Comparison of ENCODE assay signal across 8 cellular contexts in genomic region chr11:90204832-90205646, GRCh38. TPM values are rescaled to one million over a fixed set of nuclear protein-coding genes. Genes with fewer than 3 reads are reported as not detected.
A peak's percentile ranks its signal among the peaks of the same experiment; 100 is the strongest.
DNase-seq lines count a peak whose midpoint lies in the region; ATAC-seq and TF ChIP-seq lines count a peak whose summit lies in the region.

No MANE protein-coding gene starts in this region.

- H2AFZ ChIP-seq in hepatocyte: no peak overlapping the region

- no peak overlapping the region for H3K4me3 Mint-ChIP-seq in activated CD4-positive, alpha-beta memory T cell treated with anti-CD3 and anti-CD28 coated beads for 36 hours
- H3K4me3 Mint-ChIP-seq in activated T-cell treated with anti-CD3 and anti-CD28 coated beads, Interleukin-2, amount 50 U/mL, for 4 hours: no peak overlapping the region

- H3K4me1 ChIP-seq in hepatocyte (ENCODE audit: insufficient read depth): no peaks in the 10 kb centered on the region

- 41% methylated on average over 3 of the region's 3 CpGs for WGBS in hepatocyte (ENCODE audit: low lambda C conversion rate, missing lambda C conversion rate)

- H3K27ac ChIP-seq in hepatocyte: peak overlapping the region; percentile 10

- H3K9me2 ChIP-seq in hepatocyte (replicated peaks; ENCODE audit: insufficient read depth): no peaks in the 10 kb centered on the region

- CTCF ChIA-PET in activated CD4-positive, alpha-beta memory T cell treated with anti-CD3 and anti-CD28 coated beads for 36 hours (lab: Charles Lee): interaction anchor here (0.6 to 2.6 kb wide), 20 partner anchors 10 to 597 kb away, joined by 3 to 16 read pairs (median 6); partner anchors contain the start of gene CHORDC1

- H3K27me3 ChIP-seq in hepatocyte: no peaks in the 10 kb centered on the region

- H3K79me2 ChIP-seq in hepatocyte: no peaks in the 10 kb centered on the region

- H3K27ac Mint-ChIP-seq in activated CD4-positive, alpha-beta memory T cell treated with anti-CD3 and anti-CD28 coated beads for 36 hours: peak overlapping the region; percentile 38

- H3K36me3 ChIP-seq in hepatocyte (replicated peaks; ENCODE audit: insufficient read depth, low read depth): no peaks in the 10 kb centered on the region

- DNase-seq in COLO668 (lab: John Stamatoyannopoulos, UW; ENCODE audit: unreplicated experiment): peak; percentile 4
- DNase-seq in NCI-H2107 treated with DMSO at 0.1 percent for 48 hours (lab: John Stamatoyannopoulos, UW; ENCODE audit: unreplicated experiment): peak; percentile 65
- DNase-seq in activated CD4-positive, alpha-beta memory T cell treated with anti-CD3 and anti-CD28 coated beads for 36 hours: no peak
- DNase-seq in hepatocyte (ENCODE audit: low spot score): peak; percentile 58
- peak; percentile 29 for DNase-seq in stromal cell of bone marrow (ENCODE audit: low read depth)
- DNase-seq in activated T-cell treated with anti-CD3 and anti-CD28 coated beads, Interleukin-2, amount 50 U/mL, for 4 hours: no peak

- peaks cover 16% of the 10 kb centered on the region for H3K4me1 Mint-ChIP-seq in activated CD4-positive, alpha-beta memory T cell treated with anti-CD3 and anti-CD28 coated beads for 36 hours (ENCODE audit: low read depth)
- peaks cover 18% of the 10 kb centered on the region for H3K4me1 Mint-ChIP-seq in activated T-cell treated with anti-CD3 and anti-CD28 coated beads, Interleukin-2, amount 50 U/mL, for 4 hours (ENCODE audit: low read depth)

- H3K9me3 Mint-ChIP-seq in activated CD4-positive, alpha-beta memory T cell treated with anti-CD3 and anti-CD28 coated beads for 36 hours: no peaks in the 10 kb centered on the region
- H3K9me3 Mint-ChIP-seq in activated T-cell treated with anti-CD3 and anti-CD28 coated beads, Interleukin-2, amount 50 U/mL, for 4 hours: no peaks in the 10 kb centered on the region

- H3K4me2 ChIP-seq in hepatocyte: no peak overlapping the region

- POLR2A ChIA-PET in activated CD4-positive, alpha-beta memory T cell treated with anti-CD3 and anti-CD28 coated beads for 36 hours (lab: Charles Lee): interaction anchor here (0.6 kb wide), 1 partner anchor 9 kb away, joined by 3 read pairs; no protein-coding TSS in a partner anchor

- H4K20me1 ChIP-seq in hepatocyte (ENCODE audit: insufficient read depth, poor library complexity, severe bottlenecking): no peaks in the 10 kb centered on the region

- H3K4me3 ChIP-seq in hepatocyte: no peak overlapping the region

- TF ChIP-seq CTCF in hepatocyte (IDR thresholded peaks at IDR 0.05; ENCODE audit: poor library complexity): peak; percentile 81

- H3K27me3 Mint-ChIP-seq in activated CD4-positive, alpha-beta memory T cell treated with anti-CD3 and anti-CD28 coated beads for 36 hours: no peaks in the 10 kb centered on the region
- no peaks in the 10 kb centered on the region for H3K27me3 Mint-ChIP-seq in activated T-cell treated with anti-CD3 and anti-CD28 coated beads, Interleukin-2, amount 50 U/mL, for 4 hours (ENCODE audit: low read depth)

- intact Hi-C loops in activated CD4-positive, alpha-beta memory T cell treated with anti-CD3 and anti-CD28 coated beads for 36 hours (cut with micrococcal nuclease): loop anchor here (2.0 to 5.0 kb wide), 3 partner anchors 18 to 256 kb away; partner anchors contain the start of gene CHORDC1

- H3K9me3 ChIP-seq in hepatocyte (ENCODE audit: low read depth): no peaks in the 10 kb centered on the region

- peaks cover 52% of the 10 kb centered on the region for H3K36me3 Mint-ChIP-seq in activated CD4-positive, alpha-beta memory T cell treated with anti-CD3 and anti-CD28 coated beads for 36 hours
- peaks cover 44% of the 10 kb centered on the region for H3K36me3 Mint-ChIP-seq in activated T-cell treated with anti-CD3 and anti-CD28 coated beads, Interleukin-2, amount 50 U/mL, for 4 hours (ENCODE audit: insufficient read depth)

- ATAC-seq in GM18517 (IDR thresholded peaks at IDR 0.05; ENCODE audit: unreplicated experiment) (peak; percentile 79), HG02973 (IDR thresholded peaks at IDR 0.05; ENCODE audit: unreplicated experiment) (peak; percentile 70)
- no peak for ATAC-seq in activated T-cell treated with anti-CD3 and anti-CD28 coated beads, Interleukin-2, amount 50 U/mL, for 4 hours

RNA-seq across cellular contexts. Expression of gene CHORDC1, which starts 17.8 kb away (rescaled TPM):
- 10 to 100 TPM; 62.6 to 71.0 TPM for total RNA-seq in activated CD4-positive, alpha-beta memory T cell treated with anti-CD3 and anti-CD28 coated beads for 36 hours
- total RNA-seq in hepatocyte: 46.6 and 57.0 TPM in 2 replicates
- polyA plus RNA-seq in hepatocyte: 30.6 and 35.9 TPM in 2 replicates
- 100 to 1,000 TPM; 134 to 167 (median 149) TPM for total RNA-seq in activated T-cell treated with anti-CD3 and anti-CD28 coated beads, Interleukin-2, amount 50 U/mL, for 4 hours

Comparison
In these comparisons a context has a peak if more than half of its experiments do, and no peak if none do; other contexts are left out.
1. DNase-seq: peak in COLO668 (single experiment), NCI-H2107 treated with DMSO at 0.1 percent for 48 hours (single experiment), hepatocyte (single experiment) and stromal cell of bone marrow (single experiment); none in activated CD4-positive, alpha-beta memory T cell treated with anti-CD3 and anti-CD28 coated beads for 36 hours (single experiment) and activated T-cell treated with anti-CD3 and anti-CD28 coated beads, Interleukin-2, amount 50 U/mL, for 4 hours (single experiment).
2. ATAC-seq: peak in GM18517 (single experiment) and HG02973 (single experiment); none in activated T-cell treated with anti-CD3 and anti-CD28 coated beads, Interleukin-2, amount 50 U/mL, for 4 hours (0 of 2).